In genomic region chr11:6474806-6475500, GRCh38 we compare ENCODE assay signal across 1 cellular context.
TF ChIP-seq lines count a peak whose summit lies in the region.

No MANE protein-coding gene starts in this region.

TF ChIP-seq in GM23338, 12 proteins besides CTCF, POLR2A, EP300 and RAD21 (continued from another document):
- TF ChIP-seq ETS1 (IDR thresholded peaks at IDR 0.05) = no peak
- TF ChIP-seq EZH2 (IDR thresholded peaks at IDR 0.05; ENCODE audit: low read depth, unreplicated experiment) = no peak
- TF ChIP-seq NANOG (IDR thresholded peaks at IDR 0.05; ENCODE audit: borderline replicate concordance) = no peak
- no peak for TF ChIP-seq CREB1 (CRISPR knock-in tag; IDR thresholded peaks at IDR 0.05; ENCODE audit: low read depth)
- no peak for TF ChIP-seq EZH2phosphoT487 (IDR thresholded peaks at IDR 0.05; ENCODE audit: unreplicated experiment)
- TF ChIP-seq ZNF331 (CRISPR knock-in tag; IDR thresholded peaks at IDR 0.05; ENCODE audit: low read depth) = no peak
- TF ChIP-seq ZNF462 (CRISPR knock-in tag; IDR thresholded peaks at IDR 0.05) = no peak
- TF ChIP-seq REST (IDR thresholded peaks at IDR 0.05; ENCODE audit: unreplicated experiment) = no peak
- no peak for TF ChIP-seq POLR2AphosphoS5 (IDR thresholded peaks at IDR 0.05; ENCODE audit: low read depth)
